In the genomic region with DNA sequence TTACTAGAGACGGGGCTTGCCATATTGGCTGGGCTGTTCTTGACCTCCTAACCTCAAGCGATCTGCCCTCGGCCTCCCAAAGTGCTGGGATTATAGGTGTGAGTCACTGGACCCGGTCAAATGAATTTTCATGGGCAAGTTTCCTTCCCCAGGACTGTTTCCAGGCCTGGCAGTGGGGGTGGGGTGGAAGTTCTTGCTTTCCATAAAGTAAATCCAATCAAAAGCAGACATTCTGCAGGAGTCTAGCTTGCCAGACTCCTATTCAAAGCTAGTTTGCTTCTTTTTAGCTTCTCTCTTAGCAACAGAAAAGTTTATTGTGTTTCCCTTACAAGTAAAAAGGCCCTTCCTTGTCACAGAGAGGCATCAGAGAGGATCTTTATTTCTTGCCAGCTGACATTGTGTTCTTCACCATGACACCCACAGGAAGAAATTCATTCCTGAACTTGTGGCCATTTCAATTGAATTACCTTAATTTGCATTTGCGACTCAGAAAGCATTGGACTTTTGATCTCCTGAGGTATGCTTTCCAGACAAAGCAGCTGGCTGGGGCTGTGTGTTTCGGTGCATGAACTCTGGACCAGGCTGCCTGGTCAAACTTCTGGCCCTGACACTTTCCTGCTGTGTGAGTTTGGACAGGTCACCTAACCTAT, we compare ENCODE assay signal across 1 cellular context.
TF ChIP-seq lines count a peak whose summit lies in the region.

No MANE protein-coding gene starts in this region.

TF ChIP-seq in IMR-90, 13 proteins besides CTCF, POLR2A, EP300 and RAD21:
- TF ChIP-seq MAFK (IDR thresholded peaks at IDR 0.05; ENCODE audit: low read depth, low read length), result no peak
- TF ChIP-seq, protein P1, sequence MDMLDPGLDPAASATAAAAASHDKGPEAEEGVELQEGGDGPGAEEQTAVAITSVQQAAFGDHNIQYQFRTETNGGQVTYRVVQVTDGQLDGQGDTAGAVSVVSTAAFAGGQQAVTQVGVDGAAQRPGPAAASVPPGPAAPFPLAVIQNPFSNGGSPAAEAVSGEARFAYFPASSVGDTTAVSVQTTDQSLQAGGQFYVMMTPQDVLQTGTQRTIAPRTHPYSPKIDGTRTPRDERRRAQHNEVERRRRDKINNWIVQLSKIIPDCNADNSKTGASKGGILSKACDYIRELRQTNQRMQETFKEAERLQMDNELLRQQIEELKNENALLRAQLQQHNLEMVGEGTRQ (IDR thresholded peaks at IDR 0.05; ENCODE audit: low read depth, low read length), result no peak
- TF ChIP-seq SMC3 (IDR thresholded peaks at IDR 0.05; ENCODE audit: low read depth, low read length), result no peak
- no peak for TF ChIP-seq FOS (IDR thresholded peaks at IDR 0.05; ENCODE audit: low read depth, low read length)
